Comparison of ENCODE assay signal across 30 cellular contexts in the genomic region with DNA sequence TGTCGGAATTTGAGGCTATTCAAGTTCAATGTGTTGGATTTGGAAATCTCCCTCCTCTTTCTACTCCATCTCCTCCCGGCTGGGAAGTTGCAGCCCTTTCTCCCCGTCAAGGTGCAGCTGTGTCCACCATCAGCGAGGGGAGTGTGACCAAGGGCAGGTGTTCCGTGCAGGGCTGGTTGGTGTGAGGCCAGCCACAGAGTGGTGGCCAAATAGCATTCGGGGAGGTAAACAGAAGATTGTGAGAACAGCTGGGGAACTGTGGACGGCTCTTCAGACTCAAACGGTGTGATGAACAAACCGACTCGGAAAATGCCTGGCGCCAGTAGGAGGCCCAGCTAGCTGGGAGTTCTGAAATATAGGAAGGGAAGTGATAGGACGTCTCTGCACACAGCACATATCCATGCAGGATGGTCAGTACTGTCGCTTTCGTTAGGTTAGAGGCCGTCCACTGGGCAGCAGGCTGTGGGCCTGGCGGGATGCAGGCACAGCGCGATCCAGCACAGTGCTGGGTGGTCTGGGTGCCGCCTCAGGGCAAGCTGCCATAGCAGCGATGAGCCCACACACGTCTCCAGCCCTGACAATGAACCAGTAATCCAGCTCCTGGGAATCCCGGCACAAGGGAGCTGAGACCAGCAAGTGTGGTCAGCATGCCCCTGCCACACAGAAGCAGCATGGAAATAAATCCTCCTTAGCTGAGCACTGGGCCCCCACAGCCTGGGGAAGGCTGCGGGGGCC.
DNase-seq lines count a peak whose midpoint lies in the region; ATAC-seq and TF ChIP-seq lines count a peak whose summit lies in the region.
"Had no signal": no experiment of that assay in that cellular context is flagged by ENCODE, and none has a peak within 500 bp of the region (broad histone marks: within the 10 kb centered on the region; RNA-seq: fewer than 3 reads in every experiment).

No MANE protein-coding gene starts in this region.

- H3K4me1 ChIP-seq in upper lobe of right lung = no peaks in the 10 kb centered on the region
- H3K4me1 ChIP-seq: A549, psoas muscle had no signal

- no peaks in the 10 kb centered on the region for H3K36me3 Mint-ChIP-seq in glutamatergic neuron (ENCODE audit: unreplicated experiment)
- H3K36me3 Mint-ChIP-seq: CD4-positive, alpha-beta memory T cell; mesothelial cell of epicardium; naive B cell had no signal

- peaks cover 22% of the 10 kb centered on the region for H3K4me1 Mint-ChIP-seq in glutamatergic neuron (ENCODE audit: low read depth, unreplicated experiment)
- H3K4me1 Mint-ChIP-seq: activated CD4-positive, alpha-beta T cell treated with anti-CD3 and anti-CD28 coated beads, Interleukin-2, amount 10 ng/mL, durations not matched to agents 7 days and 5 days; central memory CD8-positive, alpha-beta T cell; naive B cell had no signal

- H3K27me3 Mint-ChIP-seq in glutamatergic neuron (ENCODE audit: unreplicated experiment) = peaks cover 9% of the 10 kb centered on the region

- H3K9me3 Mint-ChIP-seq in glutamatergic neuron (ENCODE audit: unreplicated experiment) = peaks cover 2% of the 10 kb centered on the region
- H3K9me3 Mint-ChIP-seq: activated CD4-positive, alpha-beta T cell treated with anti-CD3 and anti-CD28 coated beads, Interleukin-2, amount 10 ng/mL, durations not matched to agents 7 days and 5 days; activated T-cell treated with anti-CD3 and anti-CD28 coated beads, Interleukin-2, amount 50 U/mL, for 24 hours; CD4-positive, alpha-beta memory T cell; central memory CD8-positive, alpha-beta T cell; dendritic cell treated with granulocyte-macrophage colony-stimulating factor and Interleukin-4, amounts not matched to agents 40 ng/mL and 50 ng/mL, for 4 days; mesothelial cell of epicardium; naive B cell had no signal

- TF ChIP-seq CTCF in glutamatergic neuron (IDR thresholded peaks at IDR 0.05; ENCODE audit: partially characterized antibody, unreplicated experiment) = no peak
- TF ChIP-seq CTCF in upper lobe of right lung (IDR thresholded peaks at IDR 0.05) = no peak

- H3K27me3 ChIP-seq in upper lobe of right lung = peaks cover 10% of the 10 kb centered on the region

- DNase-seq in Right ventricle myocardium superior (peak; percentile 26), left cardiac atrium (no peak), NCI-H774 (lab: John Stamatoyannopoulos, UW) (peak; percentile 78), glutamatergic neuron (peak; percentile 9), upper lobe of right lung (peak; percentile 37), epidermal melanocyte (ENCODE audit: insufficient read length, low spot score) (no peak), GM03348 (ENCODE audit: low spot score) (no peak)
- no peak for DNase-seq in effector CD8-positive, alpha-beta T cell (lab: John Stamatoyannopoulos, UW)
- DNase-seq: activated CD4-positive, alpha-beta T cell treated with anti-CD3 and anti-CD28 coated beads, Interleukin-2, amount 10 ng/mL, durations not matched to agents 7 days and 5 days; activated gamma-delta T cell treated with Interleukin-2 at 50 U/mL for 16 hours; activated T-cell treated with anti-CD3 and anti-CD28 coated beads, Interleukin-2, amount 50 U/mL, for 24 hours; AML-193; CD4-positive, alpha-beta memory T cell; foreskin fibroblast; Kasumi-1; naive B cell; NCI-H1694 treated with DMSO at 0.1 percent for 48 hours; NCI-H524 treated with DMSO at 0.1 percent for 48 hours; SIG-M5; sigmoid colon; stimulated activated CD4-positive, alpha-beta T cell treated with anti-CD3 and anti-CD28 coated beads, Interleukin-4, amount 100 ng/mL, for 4 hours; tibial artery had no signal

- H3K36me3 ChIP-seq in upper lobe of right lung = no peaks in the 10 kb centered on the region
- H3K36me3 ChIP-seq: esophagus muscularis mucosa, left ventricle myocardium inferior, neutrophil, sigmoid colon, tibial artery had no signal

- H3K27ac ChIP-seq in upper lobe of right lung = no peak overlapping the region
- H3K27ac ChIP-seq: A549, esophagus muscularis mucosa, left ventricle myocardium inferior, neutrophil, psoas muscle, sigmoid colon, tibial artery had no signal

- no peak overlapping the region for H3K4me3 ChIP-seq in upper lobe of right lung
- H3K4me3 ChIP-seq: A549, esophagus muscularis mucosa, left ventricle myocardium inferior, psoas muscle, sigmoid colon, tibial artery had no signal

- no peaks in the 10 kb centered on the region for H3K9me3 ChIP-seq in upper lobe of right lung
- H3K9me3 ChIP-seq: A549, esophagus muscularis mucosa, left ventricle myocardium inferior, neutrophil, psoas muscle, sigmoid colon, tibial artery had no signal

- no peak overlapping the region for H3K27ac Mint-ChIP-seq in glutamatergic neuron (ENCODE audit: unreplicated experiment)
- H3K27ac Mint-ChIP-seq: activated CD4-positive, alpha-beta T cell treated with anti-CD3 and anti-CD28 coated beads, Interleukin-2, amount 10 ng/mL, durations not matched to agents 7 days and 5 days; activated T-cell treated with anti-CD3 and anti-CD28 coated beads, Interleukin-2, amount 50 U/mL, for 24 hours; CD4-positive, alpha-beta memory T cell; dendritic cell treated with granulocyte-macrophage colony-stimulating factor and Interleukin-4, amounts not matched to agents 40 ng/mL and 50 ng/mL, for 4 days; mesothelial cell of epicardium had no signal

- H3K4me3 Mint-ChIP-seq in glutamatergic neuron (ENCODE audit: unreplicated experiment) = no peak overlapping the region
- H3K4me3 Mint-ChIP-seq: activated CD4-positive, alpha-beta T cell treated with anti-CD3 and anti-CD28 coated beads, Interleukin-2, amount 10 ng/mL, durations not matched to agents 7 days and 5 days; activated T-cell treated with anti-CD3 and anti-CD28 coated beads, Interleukin-2, amount 50 U/mL, for 24 hours; CD4-positive, alpha-beta memory T cell; central memory CD8-positive, alpha-beta T cell; dendritic cell treated with granulocyte-macrophage colony-stimulating factor and Interleukin-4, amounts not matched to agents 40 ng/mL and 50 ng/mL, for 4 days; mesothelial cell of epicardium; naive B cell had no signal

- intact Hi-C loops in Right ventricle myocardium superior (cut with DNase I) (no loop called here), left cardiac atrium (cut with DNase I) (no loop called here), upper lobe of right lung (cut with DNase I) (no loop called here)

- ATAC-seq in Right ventricle myocardium superior (ENCODE audit: poor library complexity) (no peak), left cardiac atrium (no peak), upper lobe of right lung (no peak)
- ATAC-seq: A549, psoas muscle had no signal

Comparison
In these comparisons a context has a peak if more than half of its experiments do, and no peak if none do; other contexts are left out.
1. DNase-seq: peak in Right ventricle myocardium superior (single experiment), NCI-H774 (single experiment), glutamatergic neuron (single experiment) and upper lobe of right lung (single experiment); none in left cardiac atrium (single experiment), epidermal melanocyte (single experiment), GM03348 (single experiment) and effector CD8-positive, alpha-beta T cell (single experiment).